Comparison of ENCODE assay signal across 9 cellular contexts in genomic region chr2:231621051-231621879, GRCh38. TPM values are rescaled to one million over a fixed set of nuclear protein-coding genes. Genes with fewer than 3 reads are reported as not detected.
DNase-seq lines count a peak whose midpoint lies in the region; ATAC-seq and TF ChIP-seq lines count a peak whose summit lies in the region.
"Had no signal": no experiment of that assay in that cellular context is flagged by ENCODE, and none has a peak within 500 bp of the region (broad histone marks: within the 10 kb centered on the region; RNA-seq: fewer than 3 reads in every experiment).

No MANE protein-coding gene starts in this region.

- no peaks in the 10 kb centered on the region for H3K9me3 Mint-ChIP-seq in activated naive CD8-positive, alpha-beta T cell treated with anti-CD3 and anti-CD28 coated beads, Interleukin-2, amount 50 U/mL, for 24 hours
- H3K9me3 Mint-ChIP-seq: stimulated activated naive CD8-positive, alpha-beta T cell treated with anti-CD3 and anti-CD28 coated beads, Interleukin-15, Interleukin-2, amounts not matched to agents 100 ng/mL and 50 ng/mL, for 24 hours had no signal

- no peak overlapping the region for H2BK15ac ChIP-seq in mesendoderm (replicated peaks; ENCODE audit: low read depth)

- DNase-seq in stimulated activated CD4-positive, alpha-beta T cell treated with anti-CD3 and anti-CD28 coated beads, Interleukin-15, amount 100 ng/mL, for 24 hours: peak; percentile 16
- DNase-seq in stimulated activated CD4-positive, alpha-beta T cell treated with anti-CD3 and anti-CD28 coated beads, Interleukin-1b, Interleukin-23, amount 100 ng/mL, for 48 hours: no peak
- DNase-seq in breast epithelium (ENCODE audit: low spot score in 2 of 2) (peak; percentile 82 to 85), mesendoderm (peak; percentile 89), uterus (peak; percentile 63 to 85), brain microvascular endothelial cell (no peak), ecto neural progenitor cell (ENCODE audit: low spot score) (no peak)
- DNase-seq in activated naive CD8-positive, alpha-beta T cell treated with anti-CD3 and anti-CD28 coated beads, Interleukin-2, amount 50 U/mL, for 24 hours: no peak

- H2BK120ac ChIP-seq in mesendoderm (ENCODE audit: low read depth, low read length): no peak overlapping the region

- no peak overlapping the region for H3K4ac ChIP-seq in mesendoderm (ENCODE audit: low read depth, low read length)

- no peak overlapping the region for H3K4me3 Mint-ChIP-seq in activated naive CD8-positive, alpha-beta T cell treated with anti-CD3 and anti-CD28 coated beads, Interleukin-2, amount 50 U/mL, for 24 hours
- H3K4me3 Mint-ChIP-seq: stimulated activated naive CD8-positive, alpha-beta T cell treated with anti-CD3 and anti-CD28 coated beads, Interleukin-15, Interleukin-2, amounts not matched to agents 100 ng/mL and 50 ng/mL, for 24 hours had no signal

- H3K27ac Mint-ChIP-seq in activated naive CD8-positive, alpha-beta T cell treated with anti-CD3 and anti-CD28 coated beads, Interleukin-2, amount 50 U/mL, for 24 hours: no peak overlapping the region
- H3K27ac Mint-ChIP-seq: stimulated activated naive CD8-positive, alpha-beta T cell treated with anti-CD3 and anti-CD28 coated beads, Interleukin-15, Interleukin-2, amounts not matched to agents 100 ng/mL and 50 ng/mL, for 24 hours had no signal

- intact Hi-C loops in breast epithelium (cut with DNase I; ENCODE audit: low total_unique reads): no loop called here
- intact Hi-C loops in uterus (cut with DNase I; ENCODE audit: low total_unique reads): no loop called here

- no peak overlapping the region for H3K23ac ChIP-seq in mesendoderm (ENCODE audit: low read length)

- TF ChIP-seq POLR2A in breast epithelium (IDR thresholded peaks at IDR 0.05) (no peak), uterus (IDR thresholded peaks at IDR 0.05) (no peak)

- H2BK5ac ChIP-seq in mesendoderm (ENCODE audit: low read length): peak overlapping the region; percentile 22

- H3K56ac ChIP-seq in mesendoderm (ENCODE audit: low read length): peak overlapping the region; percentile 76

- H3K36me3 ChIP-seq in breast epithelium: no peaks in the 10 kb centered on the region
- H3K36me3 ChIP-seq in mesendoderm (ENCODE audit: control insufficient read depth, insufficient read depth, low read length): no peaks in the 10 kb centered on the region
- no peaks in the 10 kb centered on the region for H3K36me3 ChIP-seq in uterus
- no peaks in the 10 kb centered on the region for H3K36me3 ChIP-seq in brain microvascular endothelial cell (replicated peaks)

- no peaks in the 10 kb centered on the region for H3K9me3 ChIP-seq in breast epithelium
- no peaks in the 10 kb centered on the region for H3K9me3 ChIP-seq in uterus

- in situ Hi-C loops in brain microvascular endothelial cell (cut with HindIII; ENCODE audit: low pct_ligation_motif_present, low sequenced_read_pairs): no loop called here

- peak overlapping the region; percentile 6 for H3K4me2 ChIP-seq in mesendoderm (ENCODE audit: low read length)

- H3K18ac ChIP-seq in mesendoderm (ENCODE audit: low read length): peak overlapping the region; percentile 72

- H2AK5ac ChIP-seq in mesendoderm (ENCODE audit: low read length): no peak overlapping the region

- H3K4me1 Mint-ChIP-seq in activated naive CD8-positive, alpha-beta T cell treated with anti-CD3 and anti-CD28 coated beads, Interleukin-2, amount 50 U/mL, for 24 hours: peaks cover 26% of the 10 kb centered on the region

- TF ChIP-seq CTCF in breast epithelium (IDR thresholded peaks at IDR 0.05) (no peak), uterus (IDR thresholded peaks at IDR 0.05) (no peak), brain microvascular endothelial cell (IDR thresholded peaks at IDR 0.05; ENCODE audit: low read depth, low read length, missing control alignments) (no peak)

- H3K27me3 ChIP-seq in breast epithelium (no peaks in the 10 kb centered on the region), mesendoderm (ENCODE audit: insufficient read depth, low read length, poor library complexity) (no peaks in the 10 kb centered on the region), uterus (no peaks in the 10 kb centered on the region), brain microvascular endothelial cell (replicated peaks) (no peaks in the 10 kb centered on the region)

- H3K9ac ChIP-seq in mesendoderm (ENCODE audit: low read length): peak overlapping the region; percentile 55

- H3K79me1 ChIP-seq in mesendoderm (ENCODE audit: low read length): no peaks in the 10 kb centered on the region

- no peaks in the 10 kb centered on the region for H3K36me3 Mint-ChIP-seq in activated naive CD8-positive, alpha-beta T cell treated with anti-CD3 and anti-CD28 coated beads, Interleukin-2, amount 50 U/mL, for 24 hours (ENCODE audit: low read depth)

- peaks cover 4 to 9% of the 10 kb centered on the region in 2 donors for H3K4me1 ChIP-seq in breast epithelium
- H3K4me1 ChIP-seq in mesendoderm (ENCODE audit: control insufficient read depth, low read depth, low read length): peaks cover 8% of the 10 kb centered on the region
- H3K4me1 ChIP-seq in uterus: no peaks in the 10 kb centered on the region

- WGBS in mesendoderm (ENCODE audit: extremely low coverage, insufficient coverage, low lambda C conversion rate): no CpG with 5 or more reads among the region's 25 CpGs

- peaks cover 2% of the 10 kb centered on the region for H3K27me3 Mint-ChIP-seq in activated naive CD8-positive, alpha-beta T cell treated with anti-CD3 and anti-CD28 coated beads, Interleukin-2, amount 50 U/mL, for 24 hours
- H3K27me3 Mint-ChIP-seq: stimulated activated naive CD8-positive, alpha-beta T cell treated with anti-CD3 and anti-CD28 coated beads, Interleukin-15, Interleukin-2, amounts not matched to agents 100 ng/mL and 50 ng/mL, for 24 hours had no signal

- H4K8ac ChIP-seq in mesendoderm (ENCODE audit: low read depth, low read length): peak overlapping the region; percentile 30

- H3K27ac ChIP-seq in breast epithelium (peak overlapping the region; percentile 97 to 98), mesendoderm (ENCODE audit: low read depth, low read length) (peak overlapping the region; percentile 63), uterus (peak overlapping the region; percentile 87), brain microvascular endothelial cell (no peak overlapping the region)

- no peaks in the 10 kb centered on the region for H3K79me2 ChIP-seq in mesendoderm (ENCODE audit: control insufficient read depth, insufficient read depth, low read length)

- H3K4me3 ChIP-seq in breast epithelium (peak overlapping the region in 2 of 3 donors; percentile 35 to 53), mesendoderm (ENCODE audit: low read length) (no peak overlapping the region), uterus (peak overlapping the region; percentile 5 to 9), brain microvascular endothelial cell (ENCODE audit: low read depth, low read length) (no peak overlapping the region)

- no peak overlapping the region for H4K5ac ChIP-seq in mesendoderm (ENCODE audit: low read length)

- no peak for ATAC-seq in activated naive CD8-positive, alpha-beta T cell treated with anti-CD3 and anti-CD28 coated beads, Interleukin-2, amount 50 U/mL, for 24 hours

RNA-seq across cellular contexts. Expression of gene TEX44, which starts 28.6 kb away (rescaled TPM):
- total RNA-seq in breast epithelium (not detected), uterus (not detected)
- not detected for polyA plus RNA-seq in mesendoderm (2013, experiment 1 of 2)
- polyA plus RNA-seq in mesendoderm (2013, experiment 2 of 2): not detected

Comparison
In these comparisons a context has a peak if more than half of its experiments do, and no peak if none do; other contexts are left out.
1. DNase-seq: peak in stimulated activated CD4-positive, alpha-beta T cell treated with anti-CD3 and anti-CD28 coated beads, Interleukin-15, amount 100 ng/mL, for 24 hours (single experiment), breast epithelium (2 of 2), mesendoderm (single experiment) and uterus (2 of 2); none in stimulated activated CD4-positive, alpha-beta T cell treated with anti-CD3 and anti-CD28 coated beads, Interleukin-1b, Interleukin-23, amount 100 ng/mL, for 48 hours (single experiment), brain microvascular endothelial cell (single experiment), ecto neural progenitor cell (single experiment) and activated naive CD8-positive, alpha-beta T cell treated with anti-CD3 and anti-CD28 coated beads, Interleukin-2, amount 50 U/mL, for 24 hours (single experiment).
2. H3K4me3 ChIP-seq: peak in breast epithelium (2 of 3) and uterus (2 of 2); none in mesendoderm (single experiment) and brain microvascular endothelial cell (single experiment).